Comparison of ENCODE assay signal across 10 cellular contexts in the genomic region with DNA sequence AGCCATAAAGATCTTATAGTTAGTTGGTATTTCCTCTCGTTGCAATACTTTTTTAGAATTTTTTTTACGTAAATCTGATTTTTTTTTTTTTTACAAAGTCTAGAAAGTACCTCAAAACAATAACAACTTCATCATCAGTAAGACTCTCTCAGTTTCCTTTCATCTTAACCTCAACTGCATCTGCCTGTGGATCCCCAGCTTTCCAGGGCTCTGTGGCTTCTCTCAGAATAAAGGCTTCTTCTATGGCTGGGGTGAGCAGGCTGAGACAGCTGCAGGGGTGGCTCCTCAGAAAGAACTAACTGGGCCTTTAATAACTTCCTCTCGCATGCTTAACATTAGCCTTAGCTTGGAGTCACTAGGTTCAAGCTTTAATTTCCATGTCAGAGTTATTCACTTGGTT. TPM values are rescaled to one million over a fixed set of nuclear protein-coding genes. Genes with fewer than 3 reads are reported as not detected.
DNase-seq lines count a peak whose midpoint lies in the region; ATAC-seq and TF ChIP-seq lines count a peak whose summit lies in the region.
"Had no signal": no experiment of that assay in that cellular context is flagged by ENCODE, and none has a peak within 500 bp of the region (broad histone marks: within the 10 kb centered on the region; RNA-seq: fewer than 3 reads in every experiment).

No MANE protein-coding gene starts in this region.

- no peaks in the 10 kb centered on the region for H3K9me3 ChIP-seq in naive thymus-derived CD4-positive, alpha-beta T cell (ENCODE audit: control insufficient read depth in 2 of 3, low read length in 3 of 3)
- no peaks in the 10 kb centered on the region for H3K9me3 ChIP-seq in testis
- H3K9me3 ChIP-seq in esophagus muscularis mucosa: no peaks in the 10 kb centered on the region

- POLR2A ChIA-PET in naive thymus-derived CD4-positive, alpha-beta T cell (lab: Charles Lee): interaction anchor here (0.9 to 2.1 kb wide), 8 partner anchors 10 to 149 kb away, joined by 3 to 13 read pairs (median 7); partner anchors contain the start of genes ZNF101, ZNF14, ZNF253 and ZNF93

- no peak for TF ChIP-seq EP300 in esophagus muscularis mucosa (IDR thresholded peaks at IDR 0.05)

- 87 to 91% methylated on average over 3 of the region's 3 CpGs for WGBS in testis, 2 donors
- 82% methylated on average over 3 of the region's 3 CpGs for WGBS in esophagus muscularis mucosa

- H3K27ac Mint-ChIP-seq in activated T-helper 2 cell treated with anti-CD3 and anti-CD28 coated beads, Interferon-gamma antibody, Interleukin-2, Interleukin-4, amounts not matched to agents 10 μg/mL and 5 μg/mL and 100 μg/mL, durations not matched to agents 14 hours and 24 hours and 36 hours: peak overlapping the region; percentile 85
- H3K27ac Mint-ChIP-seq in naive thymus-derived CD4-positive, alpha-beta T cell: peak overlapping the region; percentile 83 to 99 (median 96)
- peak overlapping the region; percentile 95 for H3K27ac Mint-ChIP-seq in stimulated activated naive CD8-positive, alpha-beta T cell treated with anti-CD3 and anti-CD28 coated beads, Interleukin-15, Interleukin-2, amounts not matched to agents 100 ng/mL and 50 ng/mL, for 24 hours

- H3K27me3 ChIP-seq in naive thymus-derived CD4-positive, alpha-beta T cell (ENCODE audit: control insufficient read depth in 2 of 2, insufficient read depth in 2 of 2, low read length in 2 of 2): no peaks in the 10 kb centered on the region
- H3K27me3 ChIP-seq in testis: no peaks in the 10 kb centered on the region
- H3K27me3 ChIP-seq in esophagus muscularis mucosa: no peaks in the 10 kb centered on the region
- H3K27me3 ChIP-seq: adrenal gland had no signal

- intact Hi-C loops in activated T-helper 2 cell treated with anti-CD3 and anti-CD28 coated beads, Interferon-gamma antibody, Interleukin-2, Interleukin-4, amounts not matched to agents 10 μg/mL and 5 μg/mL and 100 μg/mL, durations not matched to agents 14 hours and 24 hours and 36 hours (cut with micrococcal nuclease): no loop called here
- intact Hi-C loops in naive thymus-derived CD4-positive, alpha-beta T cell (cut with micrococcal nuclease): loop anchor here (1.0 to 2.0 kb wide), 5 partner anchors 15 to 149 kb away; partner anchors contain the start of gene ZNF101 (in 1 of the 2)
- intact Hi-C loops in testis (cut with DNase I; ENCODE audit: low total_unique reads): no loop called here
- intact Hi-C loops in esophagus muscularis mucosa (cut with DNase I): no loop called here

- peaks cover 87% of the 10 kb centered on the region for H3K36me3 Mint-ChIP-seq in activated T-helper 2 cell treated with anti-CD3 and anti-CD28 coated beads, Interferon-gamma antibody, Interleukin-2, Interleukin-4, amounts not matched to agents 10 μg/mL and 5 μg/mL and 100 μg/mL, durations not matched to agents 14 hours and 24 hours and 36 hours (ENCODE audit: low read depth)
- H3K36me3 Mint-ChIP-seq in naive thymus-derived CD4-positive, alpha-beta T cell: peaks cover 15 to 79% (median 70%) of the 10 kb centered on the region in 5 donors
- H3K36me3 Mint-ChIP-seq in stimulated activated naive CD8-positive, alpha-beta T cell treated with anti-CD3 and anti-CD28 coated beads, Interleukin-15, Interleukin-2, amounts not matched to agents 100 ng/mL and 50 ng/mL, for 24 hours (ENCODE audit: low read depth): peaks cover 76% of the 10 kb centered on the region

- peaks cover 0 to 34% (median 8%) of the 10 kb centered on the region in 3 experiments for H3K36me3 ChIP-seq in naive thymus-derived CD4-positive, alpha-beta T cell (ENCODE audit: control insufficient read depth in 2 of 3, insufficient read depth in 3 of 3, low read length in 3 of 3)
- no peaks in the 10 kb centered on the region for H3K36me3 ChIP-seq in testis (ENCODE audit: low read depth, missing control alignments)
- H3K36me3 ChIP-seq in esophagus muscularis mucosa: peaks cover 0 to 38% (median 9%) of the 10 kb centered on the region in 4 donors
- H3K36me3 ChIP-seq: adrenal gland had no signal

- TF ChIP-seq POLR2A in testis (IDR thresholded peaks at IDR 0.05) (no peak), esophagus muscularis mucosa (IDR thresholded peaks at IDR 0.05; ENCODE audit: low read depth) (no peak)

- peak overlapping the region; percentile 76 for H3K27ac ChIP-seq in naive thymus-derived CD4-positive, alpha-beta T cell (ENCODE audit: low read depth, low read length)
- H3K27ac ChIP-seq in testis (no peak overlapping the region), esophagus muscularis mucosa (replicated peaks in 1 of 4) (no peak overlapping the region)
- H3K27ac ChIP-seq: adrenal gland had no signal

- H3K4me1 ChIP-seq in naive thymus-derived CD4-positive, alpha-beta T cell (ENCODE audit: control insufficient read depth in 2 of 2, insufficient read depth in 2 of 2, low read length in 2 of 2): peaks cover 28 to 32% of the 10 kb centered on the region in 2 donors
- H3K4me1 ChIP-seq in testis (no peaks in the 10 kb centered on the region), esophagus muscularis mucosa (peaks cover 15 to 56% (median 40%) of the 10 kb centered on the region in 4 donors)

- peak; percentile 66 for ATAC-seq in naive thymus-derived CD4-positive, alpha-beta T cell

- peak; percentile 40 for DNase-seq in activated CD4-positive, CD25-positive, alpha-beta regulatory T cell treated with anti-CD3 and anti-CD28 coated beads, Interleukin-2, amount 50 U/mL, for 72 hours
- no peak for DNase-seq in activated T-helper 2 cell treated with anti-CD3 and anti-CD28 coated beads, Interferon-gamma antibody, Interleukin-2, Interleukin-4, amounts not matched to agents 10 μg/mL and 5 μg/mL and 100 μg/mL, durations not matched to agents 14 hours and 24 hours and 36 hours (ENCODE audit: low spot score)
- DNase-seq in naive thymus-derived CD4-positive, alpha-beta T cell: peak; percentile 20 to 88 (median 76)
- DNase-seq in NK-92 (lab: John Stamatoyannopoulos, UW; ENCODE audit: unreplicated experiment): no peak
- no peak for DNase-seq in testis
- DNase-seq in esophagus muscularis mucosa (ENCODE audit: extremely low spot score): no peak
- DNase-seq: adrenal gland, Karpas-422 had no signal

- no peak overlapping the region for H3K4me3 Mint-ChIP-seq in activated T-helper 2 cell treated with anti-CD3 and anti-CD28 coated beads, Interferon-gamma antibody, Interleukin-2, Interleukin-4, amounts not matched to agents 10 μg/mL and 5 μg/mL and 100 μg/mL, durations not matched to agents 14 hours and 24 hours and 36 hours (ENCODE audit: low read depth)
- peak overlapping the region; percentile 72 to 99 (median 80) for H3K4me3 Mint-ChIP-seq in naive thymus-derived CD4-positive, alpha-beta T cell
- peak overlapping the region; percentile 55 for H3K4me3 Mint-ChIP-seq in stimulated activated naive CD8-positive, alpha-beta T cell treated with anti-CD3 and anti-CD28 coated beads, Interleukin-15, Interleukin-2, amounts not matched to agents 100 ng/mL and 50 ng/mL, for 24 hours
- H3K4me3 Mint-ChIP-seq: neural crest cell had no signal

- H3K27me3 Mint-ChIP-seq in activated T-helper 2 cell treated with anti-CD3 and anti-CD28 coated beads, Interferon-gamma antibody, Interleukin-2, Interleukin-4, amounts not matched to agents 10 μg/mL and 5 μg/mL and 100 μg/mL, durations not matched to agents 14 hours and 24 hours and 36 hours (ENCODE audit: low read depth): no peaks in the 10 kb centered on the region
- no peaks in the 10 kb centered on the region for H3K27me3 Mint-ChIP-seq in naive thymus-derived CD4-positive, alpha-beta T cell
- H3K27me3 Mint-ChIP-seq in stimulated activated naive CD8-positive, alpha-beta T cell treated with anti-CD3 and anti-CD28 coated beads, Interleukin-15, Interleukin-2, amounts not matched to agents 100 ng/mL and 50 ng/mL, for 24 hours: no peaks in the 10 kb centered on the region

- CTCF ChIA-PET in naive thymus-derived CD4-positive, alpha-beta T cell (lab: Charles Lee): no interaction called here

- no peak for TF ChIP-seq CTCF in testis (IDR thresholded peaks at IDR 0.05)
- TF ChIP-seq CTCF in esophagus muscularis mucosa (IDR thresholded peaks at IDR 0.05): no peak

- H3K4me3 ChIP-seq in naive thymus-derived CD4-positive, alpha-beta T cell (ENCODE audit: low read length): no peak overlapping the region
- H3K4me3 ChIP-seq in testis (no peak overlapping the region), esophagus muscularis mucosa (no peak overlapping the region)
- H3K4me3 ChIP-seq: adrenal gland had no signal

- H3K9me3 Mint-ChIP-seq in activated T-helper 2 cell treated with anti-CD3 and anti-CD28 coated beads, Interferon-gamma antibody, Interleukin-2, Interleukin-4, amounts not matched to agents 10 μg/mL and 5 μg/mL and 100 μg/mL, durations not matched to agents 14 hours and 24 hours and 36 hours: peaks cover 67% of the 10 kb centered on the region
- peaks cover 0 to 72% (median 13%) of the 10 kb centered on the region in 11 donors for H3K9me3 Mint-ChIP-seq in naive thymus-derived CD4-positive, alpha-beta T cell
- peaks cover 11% of the 10 kb centered on the region for H3K9me3 Mint-ChIP-seq in stimulated activated naive CD8-positive, alpha-beta T cell treated with anti-CD3 and anti-CD28 coated beads, Interleukin-15, Interleukin-2, amounts not matched to agents 100 ng/mL and 50 ng/mL, for 24 hours

- H3K4me1 Mint-ChIP-seq in activated T-helper 2 cell treated with anti-CD3 and anti-CD28 coated beads, Interferon-gamma antibody, Interleukin-2, Interleukin-4, amounts not matched to agents 10 μg/mL and 5 μg/mL and 100 μg/mL, durations not matched to agents 14 hours and 24 hours and 36 hours (ENCODE audit: low read depth): peaks cover 13% of the 10 kb centered on the region
- peaks cover 21 to 80% (median 49%) of the 10 kb centered on the region in 7 donors for H3K4me1 Mint-ChIP-seq in naive thymus-derived CD4-positive, alpha-beta T cell
- H3K4me1 Mint-ChIP-seq in stimulated activated naive CD8-positive, alpha-beta T cell treated with anti-CD3 and anti-CD28 coated beads, Interleukin-15, Interleukin-2, amounts not matched to agents 100 ng/mL and 50 ng/mL, for 24 hours (ENCODE audit: low read depth): peaks cover 80% of the 10 kb centered on the region
- H3K4me1 Mint-ChIP-seq: neural crest cell had no signal

RNA-seq across cellular contexts. Expression of gene ZNF506, which starts 4.2 kb away (rescaled TPM):
- 13.2 and 15.1 TPM in 2 replicates for total RNA-seq in activated T-helper 2 cell treated with anti-CD3 and anti-CD28 coated beads, Interferon-gamma antibody, Interleukin-2, Interleukin-4, amounts not matched to agents 10 μg/mL and 5 μg/mL and 100 μg/mL, durations not matched to agents 14 hours and 24 hours and 36 hours
- total RNA-seq in naive thymus-derived CD4-positive, alpha-beta T cell: 10 to 100 TPM; 20.4 to 93.9 (median 55.7) TPM
- 10 to 100 TPM; 23.5 to 35.9 TPM for polyA plus RNA-seq in naive thymus-derived CD4-positive, alpha-beta T cell
- total RNA-seq in testis: 10 to 100 TPM; 28.9 to 39.4 TPM
- 12.5 TPM for polyA plus RNA-seq in testis (ENCODE audit: insufficient read depth, low read depth, low replicate concordance)
- 10 to 100 TPM; 18.5 to 24.1 (median 20.6) TPM for total RNA-seq in esophagus muscularis mucosa

RNA-seq across cellular contexts. Expression of gene ZNF253, which starts 48.3 kb away (rescaled TPM):
- 8.6 and 9.9 TPM in 2 replicates for total RNA-seq in activated T-helper 2 cell treated with anti-CD3 and anti-CD28 coated beads, Interferon-gamma antibody, Interleukin-2, Interleukin-4, amounts not matched to agents 10 μg/mL and 5 μg/mL and 100 μg/mL, durations not matched to agents 14 hours and 24 hours and 36 hours
- total RNA-seq in naive thymus-derived CD4-positive, alpha-beta T cell: 10 to 100 TPM in 4 of 5 experiments, 1 to 10 TPM in 1; 9.5 to 33.8 (median 14.8) TPM
- 10 to 100 TPM in 1 of 2 donors, 1 to 10 TPM in 1; 9.8 to 16.0 TPM for polyA plus RNA-seq in naive thymus-derived CD4-positive, alpha-beta T cell
- total RNA-seq in testis (10 to 100 TPM; 10.2 to 15.3 TPM), esophagus muscularis mucosa (1 to 10 TPM; 5.1 to 7.1 (median 6.1) TPM)
- 4.1 TPM for polyA plus RNA-seq in testis (ENCODE audit: insufficient read depth, low read depth, low replicate concordance)

Comparison
In these comparisons a context has a peak if more than half of its experiments do, and no peak if none do; other contexts are left out.
1. DNase-seq: peak in activated CD4-positive, CD25-positive, alpha-beta regulatory T cell treated with anti-CD3 and anti-CD28 coated beads, Interleukin-2, amount 50 U/mL, for 72 hours (single experiment) and naive thymus-derived CD4-positive, alpha-beta T cell (9 of 9); none in activated T-helper 2 cell treated with anti-CD3 and anti-CD28 coated beads, Interferon-gamma antibody, Interleukin-2, Interleukin-4, amounts not matched to agents 10 μg/mL and 5 μg/mL and 100 μg/mL, durations not matched to agents 14 hours and 24 hours and 36 hours (single experiment), NK-92 (single experiment), testis (single experiment) and esophagus muscularis mucosa (single experiment).
2. intact Hi-C loops: an anchor here in naive thymus-derived CD4-positive, alpha-beta T cell (1.0 to 2.0 kb wide); none called in activated T-helper 2 cell treated with anti-CD3 and anti-CD28 coated beads, Interferon-gamma antibody, Interleukin-2, Interleukin-4, amounts not matched to agents 10 μg/mL and 5 μg/mL and 100 μg/mL, durations not matched to agents 14 hours and 24 hours and 36 hours, testis and esophagus muscularis mucosa.
3. Peak in every context shown above with its lines, with median percentiles within 50 percentile points of each other: H3K27ac Mint-ChIP-seq.